In the genomic region with DNA sequence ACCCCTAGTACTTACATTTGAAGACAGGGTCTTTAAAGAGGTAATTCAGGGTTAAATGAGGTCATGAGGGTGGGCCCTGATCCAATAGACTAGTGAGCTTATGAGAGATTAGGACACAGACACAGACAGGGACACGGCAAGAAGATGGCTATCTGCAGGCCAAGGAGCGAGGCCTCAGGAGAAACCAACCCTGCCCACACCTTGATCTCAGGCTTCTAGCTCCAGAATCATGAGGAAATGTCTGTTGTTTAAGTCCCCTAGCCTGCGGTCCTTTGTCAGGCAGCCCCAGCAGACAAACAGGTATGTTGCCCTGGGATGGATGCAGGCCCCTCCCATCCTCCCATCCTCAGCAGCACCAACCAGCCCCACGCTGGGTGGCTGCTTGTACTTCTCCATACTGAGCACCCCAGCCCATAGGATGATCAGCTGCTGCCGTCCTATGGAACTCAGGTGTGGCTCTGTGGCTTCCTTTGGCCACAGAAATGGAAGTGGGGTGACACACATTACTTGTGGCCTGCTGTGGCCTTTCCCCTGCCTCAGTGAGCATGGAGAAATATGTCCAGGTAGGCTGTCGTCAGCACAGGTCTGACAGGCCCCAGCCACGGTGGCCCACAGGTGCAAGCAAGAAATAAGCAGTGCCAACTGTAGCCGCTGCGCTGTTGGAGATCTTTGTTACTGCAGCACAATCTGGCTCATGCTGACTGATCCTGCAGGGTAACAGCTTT, we compare ENCODE assay signal across 21 cellular contexts. TPM values are rescaled to one million over a fixed set of nuclear protein-coding genes. Genes with fewer than 3 reads are reported as not detected.
DNase-seq lines count a peak whose midpoint lies in the region; ATAC-seq and TF ChIP-seq lines count a peak whose summit lies in the region.
"Had no signal": no experiment of that assay in that cellular context is flagged by ENCODE, and none has a peak within 500 bp of the region (broad histone marks: within the 10 kb centered on the region; RNA-seq: fewer than 3 reads in every experiment).

No MANE protein-coding gene starts in this region.

- peaks cover 21% of the 10 kb centered on the region for H3K4me1 ChIP-seq in CD8-positive, alpha-beta T cell (ENCODE audit: insufficient read depth, low read length)
- H3K4me1 ChIP-seq in neuronal stem cell (ENCODE audit: control insufficient read depth in 2 of 2, insufficient read depth in 1 of 2, low read depth in 1 of 2, low read length in 2 of 2): peaks cover 0 to 13% of the 10 kb centered on the region in 2 donors
- H3K4me1 ChIP-seq in HAP-1: peaks cover 3% of the 10 kb centered on the region; the same call in 1 of the 2 replicates

- ATAC-seq in CD8-positive, alpha-beta T cell: no peak
- ATAC-seq: Right ventricle myocardium inferior had no signal

- no peaks in the 10 kb centered on the region for H3K27me3 ChIP-seq in CD8-positive, alpha-beta T cell (ENCODE audit: insufficient read depth, low read length)
- no peaks in the 10 kb centered on the region for H3K27me3 ChIP-seq in WERI-Rb-1 (ENCODE audit: insufficient read depth, low read depth, severe bottlenecking)
- no peaks in the 10 kb centered on the region for H3K27me3 ChIP-seq in neuronal stem cell (ENCODE audit: control insufficient read depth in 3 of 3, insufficient read depth in 3 of 3, low read depth in 1 of 3, low read length in 3 of 3)
- H3K27me3 ChIP-seq in HAP-1 (ENCODE audit: low read depth): no peaks in the 10 kb centered on the region
- H3K27me3 ChIP-seq: Peyer's patch had no signal

- in situ Hi-C loops in GM13977 (cut with MboI; ENCODE audit: low pct_unique_long_range_greater_than_20kb, low sequenced_read_pairs, unreplicated experiment) (no loop called here), HAP-1 (cut with MboI; ENCODE audit: low sequenced_read_pairs) (no loop called here)

- H3K4me2 ChIP-seq in neuronal stem cell (ENCODE audit: insufficient read depth, low read length, poor library complexity, severe bottlenecking): no peak overlapping the region

- H3K9ac ChIP-seq in neuronal stem cell (ENCODE audit: low read depth, low read length, poor library complexity): no peak overlapping the region

- H3K9me3 Mint-ChIP-seq in CD8-positive, alpha-beta T cell: no peaks in the 10 kb centered on the region
- H3K9me3 Mint-ChIP-seq: H9 had no signal

- peaks cover 40% of the 10 kb centered on the region for H3K4me1 Mint-ChIP-seq in CD8-positive, alpha-beta T cell (ENCODE audit: low read depth)

- no peak overlapping the region for H2AK5ac ChIP-seq in neuronal stem cell (ENCODE audit: low read depth, low read length)

- CTCF ChIA-PET in CD8-positive, alpha-beta T cell (lab: Charles Lee): interaction anchor here (1.3 kb wide), 1 partner anchor 116 kb away, joined by 3 read pairs; no protein-coding TSS in a partner anchor

- no peak overlapping the region for H2BK120ac ChIP-seq in neuronal stem cell (ENCODE audit: low read depth, low read length)

- no peak overlapping the region for H3K14ac ChIP-seq in neuronal stem cell (ENCODE audit: low read length)

- H3K27ac Mint-ChIP-seq in CD8-positive, alpha-beta T cell: peak overlapping the region; percentile 60
- H3K27ac Mint-ChIP-seq: H9 had no signal

- no peak overlapping the region for H3K27ac ChIP-seq in CD8-positive, alpha-beta T cell (ENCODE audit: low read depth, low read length)
- H3K27ac ChIP-seq in WERI-Rb-1 (peak overlapping the region; percentile 19; the same call in 1 of the 2 replicates), neuronal stem cell (replicated peaks; ENCODE audit: low read length) (no peak overlapping the region)
- H3K27ac ChIP-seq: Peyer's patch had no signal

- no peak overlapping the region for H3K4me3 Mint-ChIP-seq in CD8-positive, alpha-beta T cell
- H3K4me3 Mint-ChIP-seq: H9 had no signal

- no peak overlapping the region for H3K4me3 ChIP-seq in CD8-positive, alpha-beta T cell (ENCODE audit: low read depth, low read length)
- no peak overlapping the region for H3K4me3 ChIP-seq in WERI-Rb-1 (ENCODE audit: low read depth, low read length)
- H3K4me3 ChIP-seq in neuronal stem cell (ENCODE audit: low read length in 2 of 2): peak overlapping the region in 1 of 2 donors; percentile 36
- H3K4me3 ChIP-seq in HAP-1: no peak overlapping the region
- H3K4me3 ChIP-seq: Peyer's patch had no signal

- H4K8ac ChIP-seq in neuronal stem cell (ENCODE audit: low read depth, low read length): no peak overlapping the region

- intact Hi-C loops in CD8-positive, alpha-beta T cell (cut with DNase I, micrococcal nuclease): no loop called here

- H4K91ac ChIP-seq in neuronal stem cell (ENCODE audit: low read depth, low read length, poor library complexity): no peak overlapping the region

- H3K4ac ChIP-seq in neuronal stem cell (ENCODE audit: low read length): no peak overlapping the region

- no peak for TF ChIP-seq CTCF in CD8-positive, alpha-beta T cell (IDR thresholded peaks at IDR 0.05)
- TF ChIP-seq CTCF in GM13977 (IDR thresholded peaks at IDR 0.05; ENCODE audit: extremely low read depth, insufficient read depth, missing control alignments): no peak
- no peak for TF ChIP-seq CTCF in WERI-Rb-1 (IDR thresholded peaks at IDR 0.05; ENCODE audit: low read depth, low read length)

- no peak for DNase-seq in CD8-positive, alpha-beta T cell
- DNase-seq in GM13977 (ENCODE audit: low spot score): peak; percentile 1
- no peak for DNase-seq in WERI-Rb-1
- no peak for DNase-seq in neuronal stem cell (ENCODE audit: low spot score)
- no peak for DNase-seq in HAP-1 (ENCODE audit: low spot score in 2 of 2)
- no peak for DNase-seq in stimulated activated CD4-positive, alpha-beta T cell treated with anti-CD3 and anti-CD28 coated beads, Interleukin-2, amount 100 ng/mL, for 48 hours
- no peak for DNase-seq in NCI-H1694 (lab: John Stamatoyannopoulos, UW)
- DNase-seq: C1 segment of cervical spinal cord; DMS 273 treated with DMSO at 0.1 percent for 48 hours; EL; H9; NCI-H1092 treated with DMSO at 0.1 percent for 48 hours; NCI-H146; NCI-H2081; NCI-H2171 treated with DMSO at 0.1 percent for 48 hours; NCI-H446 treated with DMSO at 0.1 percent for 48 hours; NCI-H69; NK-92 treated with Interleukin-12 subunit alpha and Interleukin-12 subunit beta, amount 100 ng/mL, for 24 hours; SW 1271 had no signal

- H2AFZ ChIP-seq in neuronal stem cell (ENCODE audit: low read length): no peak overlapping the region

- H3K9me3 ChIP-seq in CD8-positive, alpha-beta T cell (ENCODE audit: low read length): no peaks in the 10 kb centered on the region
- no peaks in the 10 kb centered on the region for H3K9me3 ChIP-seq in WERI-Rb-1 (ENCODE audit: severe bottlenecking)
- H3K9me3 ChIP-seq in neuronal stem cell (replicated peaks in 1 of 2; ENCODE audit: control insufficient read depth in 2 of 2, insufficient read depth in 1 of 2, low read depth in 1 of 2, low read length in 2 of 2): peaks cover 11 to 14% of the 10 kb centered on the region in 2 donors
- H3K9me3 ChIP-seq in HAP-1: no peaks in the 10 kb centered on the region
- H3K9me3 ChIP-seq: Peyer's patch had no signal

- no peak overlapping the region for H2BK5ac ChIP-seq in neuronal stem cell (ENCODE audit: low read length)

- no CpG with 5 or more reads among the region's 9 CpGs for WGBS in neuronal stem cell (ENCODE audit: extremely low coverage in 2 of 2, insufficient read length in 2 of 2, insufficient replicate concordance in 1 of 2), 2 donors

- H3K27me3 Mint-ChIP-seq in CD8-positive, alpha-beta T cell (ENCODE audit: low read depth): no peaks in the 10 kb centered on the region

- H2BK12ac ChIP-seq in neuronal stem cell (ENCODE audit: low read length): no peak overlapping the region

- peaks cover 6% of the 10 kb centered on the region for H3K36me3 ChIP-seq in CD8-positive, alpha-beta T cell (ENCODE audit: insufficient read depth, low read length)
- H3K36me3 ChIP-seq in WERI-Rb-1 (peaks cover 25% of the 10 kb centered on the region), neuronal stem cell (replicated peaks in 1 of 2; ENCODE audit: control insufficient read depth in 2 of 2, insufficient read depth in 2 of 2, low read length in 2 of 2) (peaks cover 32 to 46% of the 10 kb centered on the region in 2 donors), HAP-1 (replicated peaks) (peaks cover 20% of the 10 kb centered on the region)

- H3K79me1 ChIP-seq in neuronal stem cell (ENCODE audit: low read depth, low read length): peaks cover 18% of the 10 kb centered on the region

- H3K36me3 Mint-ChIP-seq in CD8-positive, alpha-beta T cell: peaks cover 32% of the 10 kb centered on the region

- POLR2A ChIA-PET in CD8-positive, alpha-beta T cell (lab: Charles Lee): no interaction called here

- no peak overlapping the region for H2BK15ac ChIP-seq in neuronal stem cell (ENCODE audit: low read length)

- H3K23ac ChIP-seq in neuronal stem cell (ENCODE audit: low read depth, low read length, poor library complexity): peak overlapping the region; percentile 45

- no peak overlapping the region for H3K18ac ChIP-seq in neuronal stem cell (ENCODE audit: low read length)

RNA-seq across cellular contexts. Expression of a gene that starts 7.9 kb away (rescaled TPM):
- total RNA-seq in CD8-positive, alpha-beta T cell: 1 to 10 TPM; 5.8 to 6.9 TPM
- 7.9 TPM for polyA plus RNA-seq in neuronal stem cell (2013, experiment 1 of 2)
- polyA plus RNA-seq in neuronal stem cell (2013, experiment 2 of 2): 8.3 TPM

RNA-seq across cellular contexts. Expression of a gene that starts 7.9 kb away (rescaled TPM):
- 10 to 100 TPM; 21.5 to 22.9 TPM for total RNA-seq in CD8-positive, alpha-beta T cell
- 9.7 TPM for polyA plus RNA-seq in neuronal stem cell (2013, experiment 1 of 2)
- polyA plus RNA-seq in neuronal stem cell (2013, experiment 2 of 2): 10.2 TPM
